Comparison of ENCODE assay signal across 18 cellular contexts in genomic region chr22:50072714-50073538, GRCh38. TPM values are rescaled to one million over a fixed set of nuclear protein-coding genes. Genes with fewer than 3 reads are reported as not detected.
A peak's percentile ranks its signal among the peaks of the same experiment; 100 is the strongest.
DNase-seq lines count a peak whose midpoint lies in the region; ATAC-seq, FAIRE-seq and TF ChIP-seq lines count a peak whose summit lies in the region.
"Had no signal": no experiment of that assay in that cellular context is flagged by ENCODE, and none has a peak within 500 bp of the region (broad histone marks: within the 10 kb centered on the region; RNA-seq: fewer than 3 reads in every experiment).

No MANE protein-coding gene starts in this region.

- TF ChIP-seq CTCF in OCI-LY1 (IDR thresholded peaks at IDR 0.05; ENCODE audit: low read length) (no peak), H1 (IDR thresholded peaks at IDR 0.05; ENCODE audit: control extremely low read depth in 1 of 3, insufficient read depth in 1 of 3, low read depth in 1 of 3, low read length in 3 of 3) (no peak), osteoblast (IDR thresholded peaks at IDR 0.05; ENCODE audit: extremely low read depth, low read depth, low read length) (no peak), type B pancreatic cell (conservative IDR thresholded peaks at IDR 0.05) (no peak), Peyer's patch (IDR thresholded peaks at IDR 0.05) (no peak)

- DNase-seq in H1 (ENCODE audit: low read depth in 1 of 2, low spot score in 2 of 2) = no peak
- DNase-seq in osteoblast (ENCODE audit: insufficient read length, low spot score, missing footprints) = peak; percentile 51
- DNase-seq in aorta = peak; percentile 20 to 55
- DNase-seq in type B pancreatic cell (ENCODE audit: extremely low spot score, unreplicated experiment) = no peak
- no peak for DNase-seq in Peyer's patch
- DNase-seq: BE2C; CD4-positive, alpha-beta memory T cell; DMS79 had no signal

- no peak overlapping the region for H3K23ac ChIP-seq in H1 (ENCODE audit: insufficient read length)

- POLR2A ChIA-PET in H1 (lab: Charles Lee; ENCODE audit: partially characterized antibody) = interaction anchor here (1.5 kb wide), 1 partner anchor 8 kb away, joined by 4 read pairs; no protein-coding TSS in a partner anchor

- peak overlapping the region; percentile 33 for H3K4me2 ChIP-seq in OCI-LY1 (ENCODE audit: low read length)
- H3K4me2 ChIP-seq in H1 (ENCODE audit: insufficient read depth in 1 of 2, low read depth in 2 of 2, low read length in 2 of 2) = no peak overlapping the region
- no peak overlapping the region for H3K4me2 ChIP-seq in osteoblast (ENCODE audit: insufficient read depth, low read length)
- H3K4me2 ChIP-seq: A549, GM23338 had no signal

- H3K14ac ChIP-seq in H1 (ENCODE audit: insufficient read length) = no peak overlapping the region

- H3K36me3 ChIP-seq in OCI-LY1 (ENCODE audit: insufficient read depth, low read length) (no peaks in the 10 kb centered on the region), H1 (ENCODE audit: control insufficient read depth in 2 of 4, insufficient read depth in 4 of 4, low read length in 3 of 4) (no peaks in the 10 kb centered on the region), osteoblast (ENCODE audit: insufficient read depth, low read length) (no peaks in the 10 kb centered on the region), aorta (ENCODE audit: control insufficient read depth in 1 of 2, insufficient read depth in 2 of 2, low read length in 1 of 2) (no peaks in the 10 kb centered on the region), Peyer's patch (no peaks in the 10 kb centered on the region)
- H3K36me3 ChIP-seq: BE2C, HAP-1 had no signal

- H3K9me3 ChIP-seq in OCI-LY1 (ENCODE audit: low read length) (no peaks in the 10 kb centered on the region), H1 (ENCODE audit: insufficient read depth in 2 of 2, low read depth in 1 of 2, low read length in 1 of 2) (no peaks in the 10 kb centered on the region), osteoblast (ENCODE audit: low read depth, low read length) (no peaks in the 10 kb centered on the region), aorta (ENCODE audit: control insufficient read depth, low read length) (no peaks in the 10 kb centered on the region), Peyer's patch (no peaks in the 10 kb centered on the region)
- H3K9me3 ChIP-seq: A549, BE2C, HAP-1 had no signal

- H3K4me1 ChIP-seq in OCI-LY1 (ENCODE audit: insufficient read depth, low read length, severe bottlenecking) (peaks cover 23% of the 10 kb centered on the region), H1 (replicated peaks in 1 of 4; ENCODE audit: control insufficient read depth in 3 of 4, insufficient read depth in 4 of 4, low read length in 3 of 4) (no peaks in the 10 kb centered on the region; a peak in 1 of 7 replicates), osteoblast (ENCODE audit: insufficient read depth, low read length) (no peaks in the 10 kb centered on the region), aorta (ENCODE audit: control insufficient read depth in 1 of 2, insufficient read depth in 2 of 2, low read length in 2 of 2) (no peaks in the 10 kb centered on the region), Peyer's patch (no peaks in the 10 kb centered on the region)
- H3K4me1 ChIP-seq: A549, BE2C, HAP-1 had no signal

- H3K27me3 ChIP-seq in OCI-LY1 (ENCODE audit: insufficient read depth, low read length) (no peaks in the 10 kb centered on the region), H1 (replicated peaks in 1 of 4; ENCODE audit: control insufficient read depth in 3 of 4, extremely low read depth in 1 of 4, insufficient read depth in 3 of 4, low read length in 3 of 4) (no peaks in the 10 kb centered on the region), osteoblast (ENCODE audit: insufficient read depth, low read length) (no peaks in the 10 kb centered on the region), aorta (ENCODE audit: control insufficient read depth in 1 of 2, insufficient read depth in 2 of 2, low read length in 1 of 2) (no peaks in the 10 kb centered on the region), Peyer's patch (no peaks in the 10 kb centered on the region)
- H3K27me3 ChIP-seq: BE2C had no signal

- H3K9ac ChIP-seq in OCI-LY1 (ENCODE audit: low read length) = no peak overlapping the region; the same call in 1 of the 2 replicates
- H3K9ac ChIP-seq in H1 (replicated peaks in 1 of 4; ENCODE audit: extremely low read depth in 1 of 4, low read depth in 3 of 4, low read length in 3 of 4) = no peak overlapping the region

- no peak overlapping the region for H3K27ac ChIP-seq in OCI-LY1 (ENCODE audit: low read depth, low read length, poor library complexity, severe bottlenecking)
- no peak overlapping the region for H3K27ac ChIP-seq in H1 (ENCODE audit: low read depth, low read length)
- H3K27ac ChIP-seq in osteoblast (ENCODE audit: low read depth, low read length) = no peak overlapping the region
- H3K27ac ChIP-seq in aorta (ENCODE audit: low read depth in 1 of 2, low read length in 2 of 2) = no peak overlapping the region
- no peak overlapping the region for H3K27ac ChIP-seq in Peyer's patch
- H3K27ac ChIP-seq: A549, C4-2B had no signal

- H3K18ac ChIP-seq in H1 (ENCODE audit: extremely low read depth, low read length) = no peak overlapping the region

- no peaks in the 10 kb centered on the region for H4K20me1 ChIP-seq in OCI-LY1 (ENCODE audit: insufficient read depth, low read length)
- H4K20me1 ChIP-seq in H1 (replicated peaks in 1 of 2; ENCODE audit: control insufficient read depth in 1 of 2, insufficient read depth in 2 of 2, low read length in 2 of 2) = no peaks in the 10 kb centered on the region
- H4K20me1 ChIP-seq in osteoblast (ENCODE audit: insufficient read depth, low read length) = no peaks in the 10 kb centered on the region

- H2BK20ac ChIP-seq in H1 (ENCODE audit: low read length) = no peak overlapping the region

- H3K9me3 Mint-ChIP-seq in type B pancreatic cell = no peaks in the 10 kb centered on the region
- H3K9me3 Mint-ChIP-seq: CD4-positive, alpha-beta memory T cell; GM23338 had no signal

- FAIRE-seq in H1 (lab: Jason Lieb, UNC) = no peak
- FAIRE-seq: A549, GM12878, HepG2, HTR-8/SVneo had no signal

- no peak overlapping the region for H2BK5ac ChIP-seq in H1 (ENCODE audit: low read depth, low read length)

- no peak overlapping the region for H4K8ac ChIP-seq in H1 (ENCODE audit: extremely low read depth, insufficient read depth, low read length)

- no peaks in the 10 kb centered on the region for H3K36me3 Mint-ChIP-seq in type B pancreatic cell
- H3K36me3 Mint-ChIP-seq: CD4-positive, alpha-beta memory T cell had no signal

- no peak overlapping the region for H2AFZ ChIP-seq in OCI-LY1 (ENCODE audit: low read length)
- H2AFZ ChIP-seq in H1 (ENCODE audit: low read length) = no peak overlapping the region
- no peak overlapping the region for H2AFZ ChIP-seq in osteoblast (ENCODE audit: low read length)
- H2AFZ ChIP-seq: GM23338 had no signal

- H3K4me1 Mint-ChIP-seq in type B pancreatic cell (ENCODE audit: unreplicated experiment) = no peaks in the 10 kb centered on the region
- H3K4me1 Mint-ChIP-seq: CD4-positive, alpha-beta memory T cell; GM23338 had no signal

- H3K56ac ChIP-seq in H1 (replicated peaks; ENCODE audit: insufficient read length, low read depth, low read length) = no peak overlapping the region

- no peaks in the 10 kb centered on the region for H3K79me1 ChIP-seq in H1 (ENCODE audit: low read depth, low read length)

- TF ChIP-seq EP300 in H1 (IDR thresholded peaks at IDR 0.05; ENCODE audit: borderline replicate concordance in 1 of 2, low read depth in 2 of 2, low read length in 2 of 2) = no peak

- no peaks in the 10 kb centered on the region for H3K27me3 Mint-ChIP-seq in type B pancreatic cell

- H3K79me2 ChIP-seq in OCI-LY1 (ENCODE audit: insufficient read depth, low read length) (no peaks in the 10 kb centered on the region), H1 (ENCODE audit: control insufficient read depth in 1 of 2, insufficient read depth in 2 of 2, low read length in 2 of 2) (no peaks in the 10 kb centered on the region), osteoblast (ENCODE audit: insufficient read depth, low read length) (no peaks in the 10 kb centered on the region)

- H4K91ac ChIP-seq in H1 (replicated peaks; ENCODE audit: insufficient read length, low read length) = no peak overlapping the region

- WGBS in H1 (ENCODE audit: extremely low coverage in 1 of 2, insufficient coverage in 1 of 2, insufficient read length in 1 of 2, insufficient replicate concordance in 2 of 2, low coverage in 1 of 2, low lambda C conversion rate in 2 of 2, missing lambda C conversion rate in 1 of 2), 2 experiments = 89% methylated on average over 22 of the region's 28 CpGs; no CpG with 5 or more reads in 1 of the 2 experiments
- 90 to 92% methylated on average over 28 of the region's 28 CpGs for WGBS in aorta, 2 donors

- no peaks in the 10 kb centered on the region for H3K9me2 ChIP-seq in OCI-LY1 (ENCODE audit: low read depth, low read length)

- TF ChIP-seq POLR2A in H1 (IDR thresholded peaks at IDR 0.05; ENCODE audit: control extremely low read depth in 1 of 2, low read depth in 2 of 2, low read length in 2 of 2) (no peak), Peyer's patch (IDR thresholded peaks at IDR 0.05) (no peak)

- H3F3A ChIP-seq in OCI-LY1 (ENCODE audit: insufficient read depth, low read length) = no peaks in the 10 kb centered on the region

- no peak overlapping the region for H2BK120ac ChIP-seq in H1 (replicated peaks; ENCODE audit: low read depth, low read length)

- H3K23me2 ChIP-seq in H1 (ENCODE audit: low read depth, low read length) = no peaks in the 10 kb centered on the region

- H3K4me3 Mint-ChIP-seq in type B pancreatic cell = no peak overlapping the region
- H3K4me3 Mint-ChIP-seq: CD4-positive, alpha-beta memory T cell; GM23338 had no signal

- H3K4ac ChIP-seq in H1 (replicated peaks; ENCODE audit: insufficient read length, low read depth, low read length) = no peak overlapping the region

- no peak for TF ChIP-seq RAD21 in H1 (IDR thresholded peaks at IDR 0.05 in 1 of 2, conservative IDR thresholded peaks at IDR 0.05 in 1 of 2; ENCODE audit: low read depth in 2 of 2, low read length in 2 of 2)

- H3K27ac Mint-ChIP-seq in type B pancreatic cell = no peak overlapping the region
- H3K27ac Mint-ChIP-seq: CD4-positive, alpha-beta memory T cell; GM23338 had no signal

- no peak overlapping the region for H2AK5ac ChIP-seq in H1 (ENCODE audit: low read depth, low read length)

- intact Hi-C loops in aorta (cut with DNase I) = no loop called here

- no peak for ATAC-seq in aorta (ENCODE audit: low FRiP score)
- ATAC-seq: A549, GM12878, HepG2 had no signal

- H3K4me3 ChIP-seq in OCI-LY1 (ENCODE audit: low read depth, low read length, poor library complexity, severe bottlenecking) (no peak overlapping the region), H1 (ENCODE audit: extremely low read depth in 1 of 4, insufficient read depth in 2 of 4, low read depth in 3 of 4, low read length in 4 of 4) (no peak overlapping the region), osteoblast (ENCODE audit: insufficient read depth, low read length) (no peak overlapping the region), aorta (ENCODE audit: low read length in 2 of 2) (no peak overlapping the region), Peyer's patch (no peak overlapping the region)
- H3K4me3 ChIP-seq: A549, GM12878, GM23338, HAP-1 had no signal

- H2BK15ac ChIP-seq in H1 (ENCODE audit: low read length) = no peak overlapping the region

- H4K5ac ChIP-seq in H1 (ENCODE audit: insufficient read length, low read depth, low read length) = no peak overlapping the region

- peak overlapping the region; percentile 17; the same call in 1 of the 2 replicates for H2BK12ac ChIP-seq in H1 (ENCODE audit: low read depth, low read length)

- CTCF ChIA-PET in H1 (lab: Charles Lee; ENCODE audit: partially characterized antibody) = interaction anchor here (0.5 to 1.5 kb wide), 7 partner anchors 8 to 221 kb away, joined by 3 to 7 read pairs (median 4); no protein-coding TSS in a partner anchor

RNA-seq across cellular contexts. Expression of gene MLC1, which starts 12.3 kb away (rescaled TPM):
- total RNA-seq in H1 (2021; fragmentation: NEBNext Ultra II Directional; extraction: Animal tissue kit (Norgen Biotek cat#: 25700)) = not detected in 2 replicates
- polyA plus RNA-seq in H1 (2011; rRNA removed) = 0.17 and 0.20 TPM in 2 replicates
- 0.12 TPM for polyA plus RNA-seq in H1 (2011; cell fraction: cytosol; rRNA removed)
- polyA plus RNA-seq in H1 (2011; cell fraction: nucleus; rRNA removed) = 0.34 TPM
- 0.09 to 0.28 TPM (median 0.19 TPM) in 3 of 4 replicates, not detected in the other for polyA plus RNA-seq in H1 (2012, experiment 1 of 2)
- polyA plus RNA-seq in H1 (2012, experiment 2 of 2) = 0.08 TPM
- 0.08 TPM for polyA plus RNA-seq in H1 (2013, experiment 1 of 2)
- polyA plus RNA-seq in H1 (2013, experiment 2 of 2) = 0.09 TPM
- 0.29 and 0.44 TPM in 2 replicates for polyA minus RNA-seq in H1 (2011; rRNA and poly(A)+ RNA removed)
- not detected for polyA minus RNA-seq in H1 (2011; cell fraction: cytosol; rRNA and poly(A)+ RNA removed)
- not detected for polyA minus RNA-seq in H1 (2011; cell fraction: nucleus; rRNA and poly(A)+ RNA removed)
- total RNA-seq in osteoblast = under 0.01 and 0.88 TPM in 2 replicates
- total RNA-seq in aorta = under 1 TPM; 0.16 to 0.39 TPM
- polyA plus RNA-seq in aorta = 1 to 10 TPM in 1 of 2 donors, not detected in 1; 2.1 TPM
- total RNA-seq in type B pancreatic cell (ENCODE audit: low replicate concordance) = 0.19 TPM in 1 of 2 replicates, not detected in the other
- not detected for total RNA-seq in Peyer's patch
- total RNA-seq: CD4-positive, alpha-beta memory T cell; G401; GM12878; GM23338; HepG2 had no signal
- polyA plus RNA-seq: A549, GM23338, HepG2 had no signal

RNA-seq across cellular contexts. Expression of gene TTLL8, which starts 14.8 kb away (rescaled TPM):
- not detected in 2 replicates for total RNA-seq in H1 (2021; fragmentation: NEBNext Ultra II Directional; extraction: Animal tissue kit (Norgen Biotek cat#: 25700))
- polyA plus RNA-seq in H1 (2011; rRNA removed) = not detected in 2 replicates
- not detected for polyA plus RNA-seq in H1 (2011; cell fraction: cytosol; rRNA removed)
- not detected for polyA plus RNA-seq in H1 (2011; cell fraction: nucleus; rRNA removed)
- not detected in 4 replicates for polyA plus RNA-seq in H1 (2012, experiment 1 of 2)
- not detected for polyA plus RNA-seq in H1 (2012, experiment 2 of 2)
- polyA plus RNA-seq in H1 (2013, experiment 1 of 2) = not detected
- polyA plus RNA-seq in H1 (2013, experiment 2 of 2) = not detected
- polyA minus RNA-seq in H1 (2011; rRNA and poly(A)+ RNA removed) = not detected in 2 replicates
- not detected for polyA minus RNA-seq in H1 (2011; cell fraction: cytosol; rRNA and poly(A)+ RNA removed)
- polyA minus RNA-seq in H1 (2011; cell fraction: nucleus; rRNA and poly(A)+ RNA removed) = not detected
- not detected in 2 replicates for total RNA-seq in osteoblast
- not detected for total RNA-seq in aorta
- not detected for polyA plus RNA-seq in aorta
- not detected in 2 replicates for total RNA-seq in type B pancreatic cell (ENCODE audit: low replicate concordance)
- not detected for total RNA-seq in Peyer's patch
- total RNA-seq: CD4-positive, alpha-beta memory T cell; G401; GM12878; GM23338; HepG2 had no signal
- polyA plus RNA-seq: A549; AG04450; CD4-positive, alpha-beta memory T cell; GM12878; GM23338; HepG2 had no signal

RNA-seq across cellular contexts. Expression of gene MOV10L1, which starts 16.9 kb away (rescaled TPM):
- not detected in 2 replicates for total RNA-seq in H1 (2021; fragmentation: NEBNext Ultra II Directional; extraction: Animal tissue kit (Norgen Biotek cat#: 25700))
- polyA plus RNA-seq in H1 (2011; rRNA removed) (0.13 and 0.32 TPM in 2 replicates), aorta (1 to 10 TPM; 1.5 to 4.2 TPM)
- 0.37 TPM for polyA plus RNA-seq in H1 (2011; cell fraction: cytosol; rRNA removed)
- polyA plus RNA-seq in H1 (2011; cell fraction: nucleus; rRNA removed) = 0.31 TPM
- 0.07 TPM in 1 of 4 replicates, not detected in the others for polyA plus RNA-seq in H1 (2012, experiment 1 of 2)
- not detected for polyA plus RNA-seq in H1 (2012, experiment 2 of 2)
- 0.14 TPM for polyA plus RNA-seq in H1 (2013, experiment 1 of 2)
- 0.06 TPM for polyA plus RNA-seq in H1 (2013, experiment 2 of 2)
- 0.16 TPM in 1 of 2 replicates, not detected in the other for polyA minus RNA-seq in H1 (2011; rRNA and poly(A)+ RNA removed)
- polyA minus RNA-seq in H1 (2011; cell fraction: cytosol; rRNA and poly(A)+ RNA removed) = not detected
- 0.80 TPM for polyA minus RNA-seq in H1 (2011; cell fraction: nucleus; rRNA and poly(A)+ RNA removed)
- total RNA-seq in osteoblast (0.36 and 0.59 TPM in 2 replicates), aorta (1 to 10 TPM in 1 of 2 donors, under 1 TPM in 1; 0.10 to 3.2 TPM), type B pancreatic cell (ENCODE audit: low replicate concordance) (0.10 and 0.19 TPM in 2 replicates), Peyer's patch (under 1 TPM in 1 of 4 donors, not detected in 3; 0.67 TPM)
- total RNA-seq: CD4-positive, alpha-beta memory T cell; G401; GM12878 had no signal
- polyA plus RNA-seq: CD4-positive, alpha-beta memory T cell had no signal

Comparison
In these comparisons a context has a peak if more than half of its experiments do, and no peak if none do; other contexts are left out.
1. DNase-seq: peak in osteoblast (single experiment) and aorta (2 of 2); none in H1 (0 of 2), type B pancreatic cell (single experiment) and Peyer's patch (0 of 3).